Comparison of ENCODE assay signal across 16 cellular contexts in genomic region chr3:139131951-139132350, GRCh38.
"Had no signal": no experiment of that assay in that cellular context is flagged by ENCODE, and none has a peak within 500 bp of the region (broad histone marks: within the 10 kb centered on the region; RNA-seq: fewer than 3 reads in every experiment).

No MANE protein-coding gene starts in this region.

- H3K27ac ChIP-seq: HL-60, RWPE1 had no signal

- H3K27me3 ChIP-seq: MG63 had no signal

- H3K4me3 ChIP-seq: MG63 had no signal

- H3K27ac Mint-ChIP-seq: IgD-negative memory B cell had no signal

- H3K4me1 Mint-ChIP-seq: IgD-negative memory B cell had no signal

- DNase-seq: KBM-7, MG63, NCI-H1092, NCI-H1105 treated with DMSO at 0.1 percent for 48 hours, NCI-H1417 treated with DMSO at 0.1 percent for 48 hours, NCI-H146, NCI-H1930, NCI-H2081, NCI-H2107, NCI-H2227 treated with DMSO at 0.1 percent for 48 hours, NCI-H69, NCI-H774, SHP77 had no signal

- H3K4me3 Mint-ChIP-seq: IgD-negative memory B cell had no signal

- H3K36me3 ChIP-seq: MG63 had no signal

- H3K9me3 ChIP-seq: MG63 had no signal

- H3K36me3 Mint-ChIP-seq: IgD-negative memory B cell had no signal
